ENCODE assay signal across 18 cellular contexts in genomic region chr14:96585672-96586013, GRCh38.
"Had no signal": no experiment of that assay in that cellular context is flagged by ENCODE, and none has a peak within 500 bp of the region (broad histone marks: within the 10 kb centered on the region; RNA-seq: fewer than 3 reads in every experiment).

No MANE protein-coding gene starts in this region.

- H3K36me3 Mint-ChIP-seq: naive B cell had no signal

- H3K4me1 ChIP-seq: transverse colon had no signal

- H3K4me3 ChIP-seq: coronary artery, heart left ventricle, spleen, thoracic aorta, transverse colon had no signal

- DNase-seq: effector CD4-positive, alpha-beta T cell; foreskin melanocyte; heart left ventricle; hippocampal formation; left colon; mesendoderm; naive B cell; stimulated activated CD4-positive, alpha-beta T cell treated with anti-CD3 and anti-CD28 coated beads, Interleukin-15, amount 100 ng/mL, for 24 hours; stimulated activated CD4-positive, alpha-beta T cell treated with anti-CD3 and anti-CD28 coated beads, Interleukin-1b, Interleukin-23, amount 100 ng/mL, for 48 hours; stimulated activated CD4-positive, alpha-beta T cell treated with anti-CD3 and anti-CD28 coated beads, Interleukin-4, amount 100 ng/mL, for 4 hours; stimulated activated naive B cell treated with anti-CD40 and anti-IgM and Interleukin-4, amounts not matched to agents 10 μg/mL and 1 μg/mL and 100 μg/mL, for 72 hours; stimulated activated naive CD8-positive, alpha-beta T cell treated with anti-CD3 and anti-CD28 coated beads, Interleukin-15, amount 100 ng/mL, for 72 hours; transverse colon had no signal

- H3K4me3 Mint-ChIP-seq: naive B cell; nephron; stimulated activated naive B cell treated with anti-CD40 and anti-IgM and Interleukin-4, amounts not matched to agents 10 μg/mL and 1 μg/mL and 100 μg/mL, for 72 hours; stimulated activated naive CD8-positive, alpha-beta T cell treated with anti-CD3 and anti-CD28 coated beads, Interleukin-15, amount 100 ng/mL, for 72 hours had no signal

- H3K36me3 ChIP-seq: heart left ventricle, spleen, thoracic aorta, transverse colon had no signal

- H3K9me3 ChIP-seq: heart left ventricle, spleen, thoracic aorta, transverse colon had no signal

- ATAC-seq: heart left ventricle; left colon; sciatic nerve; stimulated activated naive B cell treated with anti-CD40 and anti-IgM and Interleukin-4, amounts not matched to agents 10 μg/mL and 1 μg/mL and 100 μg/mL, for 72 hours; stimulated activated naive CD8-positive, alpha-beta T cell treated with anti-CD3 and anti-CD28 coated beads, Interleukin-15, amount 100 ng/mL, for 72 hours had no signal

- H3K27ac ChIP-seq: coronary artery, heart left ventricle, spleen, thoracic aorta, transverse colon had no signal

- H3K9me3 Mint-ChIP-seq: naive B cell; nephron; stimulated activated naive B cell treated with anti-CD40 and anti-IgM and Interleukin-4, amounts not matched to agents 10 μg/mL and 1 μg/mL and 100 μg/mL, for 72 hours; stimulated activated naive CD8-positive, alpha-beta T cell treated with anti-CD3 and anti-CD28 coated beads, Interleukin-15, amount 100 ng/mL, for 72 hours had no signal

- H3K27ac Mint-ChIP-seq: stimulated activated naive B cell treated with anti-CD40 and anti-IgM and Interleukin-4, amounts not matched to agents 10 μg/mL and 1 μg/mL and 100 μg/mL, for 72 hours; stimulated activated naive CD8-positive, alpha-beta T cell treated with anti-CD3 and anti-CD28 coated beads, Interleukin-15, amount 100 ng/mL, for 72 hours had no signal
